28 cellular contexts compared by ENCODE assay signal in the genomic region with DNA sequence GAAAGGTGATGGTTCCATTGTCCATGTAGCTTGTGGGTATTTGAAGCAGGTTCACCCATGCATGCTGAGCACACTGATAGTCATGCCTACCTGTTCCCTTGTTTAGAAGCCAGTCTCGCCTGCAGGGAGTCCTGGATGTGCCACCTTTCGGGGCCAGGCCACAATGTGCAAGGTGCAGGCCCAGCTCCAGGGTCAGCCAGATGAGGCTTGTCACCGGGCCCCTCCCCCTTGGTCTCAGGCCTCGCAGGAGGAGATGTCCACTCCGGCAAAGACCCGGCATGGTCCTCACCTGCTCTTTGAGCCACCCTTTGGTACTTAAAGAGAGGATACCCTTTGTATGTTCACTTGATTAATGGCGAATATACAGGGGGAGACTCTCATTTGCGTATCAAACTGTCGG.
"Had no signal": no experiment of that assay in that cellular context is flagged by ENCODE, and none has a peak within 500 bp of the region (broad histone marks: within the 10 kb centered on the region; RNA-seq: fewer than 3 reads in every experiment).

No MANE protein-coding gene starts in this region.

- DNase-seq: colonic mucosa; cortex of kidney; dermis blood vessel endothelial cell; dorsolateral prefrontal cortex; effector CD4-positive, alpha-beta T cell; effector CD8-positive, alpha-beta T cell; effector memory CD4-positive, alpha-beta T cell; effector memory CD8-positive, alpha-beta T cell; endodermal cell; erythroblast; esophagus squamous epithelium; foreskin fibroblast; foreskin keratinocyte; foreskin melanocyte; gastrocnemius medialis; glutamatergic neuron; head of caudate nucleus; heart right ventricle had no signal

- FAIRE-seq: colon, endometrium, endothelial cell of umbilical vein, frontal cortex had no signal

- H3K27me3 ChIP-seq: colonic mucosa, dorsolateral prefrontal cortex, esophagus muscularis mucosa, esophagus squamous epithelium, foreskin keratinocyte, gastrocnemius medialis, gastroesophageal sphincter, heart left ventricle, heart right ventricle had no signal

- H3K4me1 ChIP-seq: colonic mucosa, esophagus muscularis mucosa, esophagus squamous epithelium, foreskin keratinocyte, gastrocnemius medialis, gastroesophageal sphincter, heart left ventricle, heart right ventricle had no signal

- H3K9me3 ChIP-seq: colonic mucosa, esophagus muscularis mucosa, esophagus squamous epithelium, gastrocnemius medialis, gastroesophageal sphincter, heart left ventricle, heart right ventricle had no signal

- H3K36me3 ChIP-seq: colonic mucosa, esophagus muscularis mucosa, esophagus squamous epithelium, gastrocnemius medialis, gastroesophageal sphincter, heart left ventricle, heart right ventricle had no signal

- H3K27ac ChIP-seq: colonic mucosa, coronary artery, dorsolateral prefrontal cortex, epithelial cell of prostate, esophagus muscularis mucosa, esophagus squamous epithelium, foreskin keratinocyte, gastrocnemius medialis, gastroesophageal sphincter, heart left ventricle, heart right ventricle had no signal

- ATAC-seq: effector memory CD8-positive, alpha-beta T cell; esophagus mucosa; foreskin keratinocyte; gastrocnemius medialis; gastroesophageal sphincter; heart left ventricle; heart right ventricle had no signal

- H3K4me3 ChIP-seq: colonic mucosa, coronary artery, dorsolateral prefrontal cortex, esophagus muscularis mucosa, esophagus squamous epithelium, gastrocnemius medialis, gastroesophageal sphincter, heart left ventricle, heart right ventricle had no signal
